8 cellular contexts compared by ENCODE assay signal in genomic region chr10:46557319-46558140, GRCh38. TPM values are rescaled to one million over a fixed set of nuclear protein-coding genes. Genes with fewer than 3 reads are reported as not detected.
DNase-seq lines count a peak whose midpoint lies in the region; ATAC-seq and TF ChIP-seq lines count a peak whose summit lies in the region.
"Had no signal": no experiment of that assay in that cellular context is flagged by ENCODE, and none has a peak within 500 bp of the region (broad histone marks: within the 10 kb centered on the region; RNA-seq: fewer than 3 reads in every experiment).

No MANE protein-coding gene starts in this region.

- H3K79me1 ChIP-seq in H9 (ENCODE audit: insufficient read depth, low read depth, low read length, poor library complexity, severe bottlenecking) = no peaks in the 10 kb centered on the region

- no peak overlapping the region; the same call in 1 of the 2 replicates for H3K14ac ChIP-seq in H9 (ENCODE audit: insufficient read depth, low read length)

- intact Hi-C loops in sciatic nerve (cut with DNase I) = no loop called here

- H3K36me3 ChIP-seq in iPS DF 6.9 (ENCODE audit: control insufficient read depth, insufficient read depth, low read length) = peaks cover 5% of the 10 kb centered on the region; the same call in 1 of the 2 replicates

- H3K27ac ChIP-seq in H9 (ENCODE audit: insufficient read length, low read depth, low read length) (no peak overlapping the region), iPS DF 6.9 (ENCODE audit: low read length) (no peak overlapping the region)

- peak overlapping the region; percentile 27 for H3K4me2 ChIP-seq in H9 (ENCODE audit: insufficient read depth, insufficient read length, low read length)

- H3K23ac ChIP-seq in H9 (ENCODE audit: insufficient read length, low read depth, low read length) = no peak overlapping the region

- H2BK20ac ChIP-seq in H9 (ENCODE audit: low read depth, low read length, poor library complexity, severe bottlenecking) = no peak overlapping the region

- no peaks in the 10 kb centered on the region for H4K20me1 ChIP-seq in H9 (ENCODE audit: control insufficient read depth, insufficient read depth, insufficient read length)

- no peak overlapping the region for H3K4ac ChIP-seq in H9 (ENCODE audit: low read depth, low read length)

- H3K9me3 Mint-ChIP-seq in H9 = no peaks in the 10 kb centered on the region
- no peaks in the 10 kb centered on the region for H3K9me3 Mint-ChIP-seq in activated CD4-positive, alpha-beta memory T cell treated with anti-CD3 and anti-CD28 coated beads, Interleukin-2, amount 10 ng/mL, durations not matched to agents 7 days and 5 days

- H3K23me2 ChIP-seq in H9 (ENCODE audit: insufficient read length, low read depth, low read length, poor library complexity, severe bottlenecking) = peaks cover 14% of the 10 kb centered on the region

- no peak overlapping the region for H3K18ac ChIP-seq in H9 (ENCODE audit: insufficient read length, low read depth, low read length)

- no peak overlapping the region for H4K5ac ChIP-seq in H9 (ENCODE audit: insufficient read length, low read depth, low read length)

- H2BK12ac ChIP-seq in H9 (ENCODE audit: insufficient read length, low read depth, low read length) = no peak overlapping the region

- H3K9ac ChIP-seq in H9 (ENCODE audit: extremely low read depth, insufficient read length, low read length) = no peak overlapping the region

- no peak overlapping the region for H3T11ph ChIP-seq in H9 (ENCODE audit: low read length)

- POLR2A ChIA-PET in activated CD4-positive, alpha-beta memory T cell treated with anti-CD3 and anti-CD28 coated beads, Interleukin-2, amount 10 ng/mL, durations not matched to agents 7 days and 5 days (lab: Charles Lee) = no interaction called here

- H3K27me3 ChIP-seq in H9 (ENCODE audit: insufficient read depth, low read length) = peaks cover 2% of the 10 kb centered on the region; the same call in 1 of the 2 replicates
- no peaks in the 10 kb centered on the region for H3K27me3 ChIP-seq in iPS DF 6.9 (ENCODE audit: control insufficient read depth, insufficient read depth, low read length)

- ATAC-seq in sciatic nerve = no peak
- no peak for ATAC-seq in HG02763 (IDR thresholded peaks at IDR 0.05; ENCODE audit: unreplicated experiment)
- no peak for ATAC-seq in HG02642 (IDR thresholded peaks at IDR 0.05; ENCODE audit: poor library complexity, unreplicated experiment)

- H3K4me1 ChIP-seq in H9 (ENCODE audit: insufficient read depth, low read length) = peaks cover 4% of the 10 kb centered on the region; the same call in 1 of the 2 replicates
- H3K4me1 ChIP-seq in iPS DF 6.9 (ENCODE audit: control insufficient read depth, insufficient read depth, low read length) = peaks cover 12% of the 10 kb centered on the region

- no peak overlapping the region for H3K56ac ChIP-seq in H9 (ENCODE audit: insufficient read length, low read depth, low read length)

- peaks cover 3 to 4% of the 10 kb centered on the region in 2 experiments; a peak in 3 of 4 replicates for H3K4me1 Mint-ChIP-seq in H9
- H3K4me1 Mint-ChIP-seq in activated CD4-positive, alpha-beta memory T cell treated with anti-CD3 and anti-CD28 coated beads, Interleukin-2, amount 10 ng/mL, durations not matched to agents 7 days and 5 days = peaks cover 2% of the 10 kb centered on the region

- H4K91ac ChIP-seq in H9 (ENCODE audit: insufficient read length, low read depth, low read length) = no peak overlapping the region

- H2BK120ac ChIP-seq in H9 (ENCODE audit: low read depth, low read length, poor library complexity, severe bottlenecking) = no peak overlapping the region

- no peak for TF ChIP-seq CTCF in H9 (conservative IDR thresholded peaks at IDR 0.05)

- H2BK5ac ChIP-seq in H9 (ENCODE audit: insufficient read length, low read length) = no peak overlapping the region

- peak; percentile 74 for DNase-seq in H9
- DNase-seq in activated CD4-positive, alpha-beta memory T cell treated with anti-CD3 and anti-CD28 coated beads, Interleukin-2, amount 10 ng/mL, durations not matched to agents 7 days and 5 days = peak; percentile 16
- no peak for DNase-seq in iPS DF 6.9 (ENCODE audit: low read depth, low spot score)
- peak; percentile 70 for DNase-seq in sciatic nerve (ENCODE audit: low spot score)
- DNase-seq in HPDE6-E6E7 (ENCODE audit: extremely low spot score) = no peak
- DNase-seq: stimulated activated naive CD4-positive, alpha-beta T cell treated with Interleukin-2 at 50 U/mL for 16 hours had no signal

- no peak overlapping the region for H2AFZ ChIP-seq in H9 (ENCODE audit: low read length)

- WGBS in H9 (ENCODE audit: extremely low coverage, insufficient read length, low lambda C conversion rate) = no CpG with 5 or more reads among the region's 33 CpGs
- WGBS in iPS DF 6.9 (ENCODE audit: insufficient coverage, insufficient read length) = no CpG with 5 or more reads among the region's 33 CpGs

- H3K9me3 ChIP-seq in H9 (ENCODE audit: control insufficient read depth, low read depth, low read length) (no peaks in the 10 kb centered on the region), iPS DF 6.9 (ENCODE audit: control insufficient read depth, insufficient read depth, low read length) (no peaks in the 10 kb centered on the region)

- no peaks in the 10 kb centered on the region for H3K36me3 Mint-ChIP-seq in H9 (ENCODE audit: insufficient read depth in 1 of 3, low read depth in 3 of 3)
- no peaks in the 10 kb centered on the region for H3K36me3 Mint-ChIP-seq in activated CD4-positive, alpha-beta memory T cell treated with anti-CD3 and anti-CD28 coated beads, Interleukin-2, amount 10 ng/mL, durations not matched to agents 7 days and 5 days (ENCODE audit: low read depth)

- H3K27ac Mint-ChIP-seq in H9 = no peak overlapping the region
- H3K27ac Mint-ChIP-seq in activated CD4-positive, alpha-beta memory T cell treated with anti-CD3 and anti-CD28 coated beads, Interleukin-2, amount 10 ng/mL, durations not matched to agents 7 days and 5 days = no peak overlapping the region

- H2BK15ac ChIP-seq in H9 (ENCODE audit: low read depth, low read length) = no peak overlapping the region

- no peaks in the 10 kb centered on the region for H3K79me2 ChIP-seq in H9 (ENCODE audit: insufficient read depth, low read length)

- no peak overlapping the region for H4K8ac ChIP-seq in H9 (replicated peaks; ENCODE audit: insufficient read length, low read depth, low read length)

- CTCF ChIA-PET in activated CD4-positive, alpha-beta memory T cell treated with anti-CD3 and anti-CD28 coated beads, Interleukin-2, amount 10 ng/mL, durations not matched to agents 7 days and 5 days (lab: Charles Lee) = no interaction called here

- peak overlapping the region in 1 of 2 experiments; percentile 81; a peak in 4 of 5 replicates for H3K4me3 Mint-ChIP-seq in H9
- no peak overlapping the region for H3K4me3 Mint-ChIP-seq in activated CD4-positive, alpha-beta memory T cell treated with anti-CD3 and anti-CD28 coated beads, Interleukin-2, amount 10 ng/mL, durations not matched to agents 7 days and 5 days

- peak overlapping the region; percentile 63; the same call in 1 of the 2 replicates for H3K4me3 ChIP-seq in iPS DF 6.9 (ENCODE audit: low read length)

- H2AK5ac ChIP-seq in H9 (ENCODE audit: insufficient read length, low read length) = no peak overlapping the region

- no peaks in the 10 kb centered on the region for H3K27me3 Mint-ChIP-seq in H9 (ENCODE audit: low read depth)
- H3K27me3 Mint-ChIP-seq in activated CD4-positive, alpha-beta memory T cell treated with anti-CD3 and anti-CD28 coated beads, Interleukin-2, amount 10 ng/mL, durations not matched to agents 7 days and 5 days = no peaks in the 10 kb centered on the region

RNA-seq across cellular contexts. Expression of gene GPRIN2, which starts 1.1 kb away (rescaled TPM):
- total RNA-seq in H9 (2021) (10.1 and 10.5 TPM in 2 replicates), sciatic nerve (2.0 TPM)
- total RNA-seq in activated CD4-positive, alpha-beta memory T cell treated with anti-CD3 and anti-CD28 coated beads, Interleukin-2, amount 10 ng/mL, durations not matched to agents 7 days and 5 days = not detected

RNA-seq across cellular contexts. Expression of gene SYT15, which starts 21.4 kb away (rescaled TPM):
- total RNA-seq in H9 (2021) (0.59 and 0.81 TPM in 2 replicates), sciatic nerve (17.1 TPM)
- total RNA-seq in activated CD4-positive, alpha-beta memory T cell treated with anti-CD3 and anti-CD28 coated beads, Interleukin-2, amount 10 ng/mL, durations not matched to agents 7 days and 5 days = under 1 TPM; 0.86 to 0.95 TPM

Comparison
In these comparisons a context has a peak if more than half of its experiments do, and no peak if none do; other contexts are left out.
1. DNase-seq: peak in H9 (single experiment), activated CD4-positive, alpha-beta memory T cell treated with anti-CD3 and anti-CD28 coated beads, Interleukin-2, amount 10 ng/mL, durations not matched to agents 7 days and 5 days (single experiment) and sciatic nerve (single experiment); none in iPS DF 6.9 (single experiment) and HPDE6-E6E7 (single experiment).